ENCODE assay signal across 10 cellular contexts in genomic region chr22:46055851-46056168, GRCh38.
DNase-seq lines count a peak whose midpoint lies in the region; ATAC-seq, FAIRE-seq and TF ChIP-seq lines count a peak whose summit lies in the region.
"Had no signal": no experiment of that assay in that cellular context is flagged by ENCODE, and none has a peak within 500 bp of the region (broad histone marks: within the 10 kb centered on the region; RNA-seq: fewer than 3 reads in every experiment).

No MANE protein-coding gene starts in this region.

- no peak for TF ChIP-seq POLR2A in GM12891 (IDR thresholded peaks at IDR 0.05; ENCODE audit: low read depth, low read length)

- H3K9ac ChIP-seq in KMS-11 (no peak overlapping the region), colonic mucosa (ENCODE audit: low read depth in 2 of 2, low read length in 2 of 2) (peak overlapping the region; percentile 48 to 99), neuronal stem cell (ENCODE audit: low read depth, low read length, poor library complexity) (no peak overlapping the region)

- no peak overlapping the region for H2AFZ ChIP-seq in KMS-11 (ENCODE audit: low read depth)
- no peak overlapping the region for H2AFZ ChIP-seq in neuronal stem cell (ENCODE audit: low read length)

- peak overlapping the region; percentile 77 for H3K23ac ChIP-seq in neuronal stem cell (ENCODE audit: low read depth, low read length, poor library complexity)

- H3K4me3 ChIP-seq in AG10803 (ENCODE audit: low read length): peak overlapping the region; percentile 79
- H3K4me3 ChIP-seq in KMS-11 (IDR thresholded peaks at IDR 0.05; ENCODE audit: insufficient read depth, low read depth, low read length): no peak overlapping the region
- no peak overlapping the region for H3K4me3 ChIP-seq in colonic mucosa
- no peak overlapping the region for H3K4me3 ChIP-seq in neuronal stem cell (ENCODE audit: low read length in 2 of 2)

- H3K4me2 ChIP-seq in KMS-11 (peak overlapping the region; percentile 90; the same call in 1 of the 2 replicates), neuronal stem cell (ENCODE audit: insufficient read depth, low read length, poor library complexity, severe bottlenecking) (no peak overlapping the region)

- H2BK120ac ChIP-seq in neuronal stem cell (ENCODE audit: low read depth, low read length): no peak overlapping the region

- H3K79me2 ChIP-seq in KMS-11 (ENCODE audit: insufficient read depth, low read depth): peaks cover 47% of the 10 kb centered on the region

- no peak overlapping the region for H2BK15ac ChIP-seq in neuronal stem cell (ENCODE audit: low read length)

- H3K27me3 ChIP-seq in KMS-11 (ENCODE audit: insufficient read depth, low read depth) (no peaks in the 10 kb centered on the region), colonic mucosa (no peaks in the 10 kb centered on the region), neuronal stem cell (ENCODE audit: control insufficient read depth in 3 of 3, insufficient read depth in 3 of 3, low read depth in 1 of 3, low read length in 3 of 3) (peaks cover 16 to 95% (median 86%) of the 10 kb centered on the region in 3 experiments)

- H3K27ac ChIP-seq in KMS-11: no peak overlapping the region; the same call in 1 of the 2 replicates
- peak overlapping the region; percentile 96 for H3K27ac ChIP-seq in colonic mucosa
- H3K27ac ChIP-seq in neuronal stem cell (replicated peaks; ENCODE audit: low read length): no peak overlapping the region

- FAIRE-seq in GM12891 (lab: Jason Lieb, UNC): no peak

- H3K9me3 ChIP-seq in colonic mucosa: no peaks in the 10 kb centered on the region
- no peaks in the 10 kb centered on the region for H3K9me3 ChIP-seq in neuronal stem cell (replicated peaks in 1 of 2; ENCODE audit: control insufficient read depth in 2 of 2, insufficient read depth in 1 of 2, low read depth in 1 of 2, low read length in 2 of 2)
- H3K9me3 ChIP-seq: neutrophil had no signal

- TF ChIP-seq CTCF in AG10803 (conservative IDR thresholded peaks at IDR 0.05; ENCODE audit: low read length) (peak; percentile 18), KMS-11 (conservative IDR thresholded peaks at IDR 0.05; ENCODE audit: low read depth, low read length) (no peak), colonic mucosa (IDR thresholded peaks at IDR 0.05) (no peak)

- DNase-seq in AG10803 (ENCODE audit: low read depth) (no peak), colonic mucosa (no peak), neuronal stem cell (ENCODE audit: low spot score) (no peak), activated gamma-delta T cell treated with Interleukin-2 at 50 U/mL for 16 hours (no peak), GM12891 (ENCODE audit: insufficient read length, low spot score) (no peak)
- DNase-seq: NCI-H510A treated with DMSO at 0.1 percent for 48 hours had no signal

- no peak overlapping the region for H2AK5ac ChIP-seq in neuronal stem cell (ENCODE audit: low read depth, low read length)

- intact Hi-C loops in colonic mucosa (cut with DNase I): no loop called here

- no peak overlapping the region for H4K8ac ChIP-seq in neuronal stem cell (ENCODE audit: low read depth, low read length)

- H2BK5ac ChIP-seq in neuronal stem cell (ENCODE audit: low read length): no peak overlapping the region

- H3K18ac ChIP-seq in neuronal stem cell (ENCODE audit: low read length): no peak overlapping the region

- H3K4ac ChIP-seq in neuronal stem cell (ENCODE audit: low read length): no peak overlapping the region

- no peak for ATAC-seq in HG03045 (IDR thresholded peaks at IDR 0.05; ENCODE audit: unreplicated experiment)
- no peak for ATAC-seq in HG02763 (IDR thresholded peaks at IDR 0.05; ENCODE audit: unreplicated experiment)

- H3K14ac ChIP-seq in neuronal stem cell (ENCODE audit: low read length): peak overlapping the region; percentile 17

- no peak overlapping the region for H4K91ac ChIP-seq in neuronal stem cell (ENCODE audit: low read depth, low read length, poor library complexity)

- no peaks in the 10 kb centered on the region for H4K20me1 ChIP-seq in KMS-11 (ENCODE audit: insufficient read depth)

- no CpG with 5 or more reads among the region's 8 CpGs for WGBS in neuronal stem cell (ENCODE audit: extremely low coverage in 2 of 2, insufficient read length in 2 of 2, insufficient replicate concordance in 1 of 2), 2 donors

- H3K4me1 ChIP-seq in KMS-11 (ENCODE audit: low read depth, poor library complexity, severe bottlenecking) (peaks cover 70% of the 10 kb centered on the region), colonic mucosa (peaks cover 18% of the 10 kb centered on the region), neuronal stem cell (ENCODE audit: control insufficient read depth in 2 of 2, insufficient read depth in 1 of 2, low read depth in 1 of 2, low read length in 2 of 2) (no peaks in the 10 kb centered on the region)

- H2BK12ac ChIP-seq in neuronal stem cell (ENCODE audit: low read length): no peak overlapping the region

- H3K36me3 ChIP-seq in KMS-11 (ENCODE audit: insufficient read depth) (no peaks in the 10 kb centered on the region), colonic mucosa (no peaks in the 10 kb centered on the region), neuronal stem cell (replicated peaks in 1 of 2; ENCODE audit: control insufficient read depth in 2 of 2, insufficient read depth in 2 of 2, low read length in 2 of 2) (no peaks in the 10 kb centered on the region)

- H3K79me1 ChIP-seq in neuronal stem cell (ENCODE audit: low read depth, low read length): no peaks in the 10 kb centered on the region

TF ChIP-seq in GM12891, 5 proteins besides CTCF, POLR2A, EP300 and RAD21:
- TF ChIP-seq TAF1 (IDR thresholded peaks at IDR 0.05; ENCODE audit: low read depth, low read length): no peak
- no peak for TF ChIP-seq POU2F2 (IDR thresholded peaks at IDR 0.05; ENCODE audit: low read depth, low read length)
- TF ChIP-seq POLR2AphosphoS5 (IDR thresholded peaks at IDR 0.05; ENCODE audit: low read depth, low read length): no peak
- no peak for TF ChIP-seq SPI1 (IDR thresholded peaks at IDR 0.05; ENCODE audit: low read depth, low read length)
- no peak for TF ChIP-seq PAX5 (IDR thresholded peaks at IDR 0.05; ENCODE audit: insufficient read depth, low read length, severe bottlenecking)

Comparison
In these comparisons a context has a peak if more than half of its experiments do, and no peak if none do; other contexts are left out.
1. H3K9ac ChIP-seq: peak in colonic mucosa (2 of 2); none in KMS-11 (single experiment) and neuronal stem cell (single experiment).